In the genomic region with DNA sequence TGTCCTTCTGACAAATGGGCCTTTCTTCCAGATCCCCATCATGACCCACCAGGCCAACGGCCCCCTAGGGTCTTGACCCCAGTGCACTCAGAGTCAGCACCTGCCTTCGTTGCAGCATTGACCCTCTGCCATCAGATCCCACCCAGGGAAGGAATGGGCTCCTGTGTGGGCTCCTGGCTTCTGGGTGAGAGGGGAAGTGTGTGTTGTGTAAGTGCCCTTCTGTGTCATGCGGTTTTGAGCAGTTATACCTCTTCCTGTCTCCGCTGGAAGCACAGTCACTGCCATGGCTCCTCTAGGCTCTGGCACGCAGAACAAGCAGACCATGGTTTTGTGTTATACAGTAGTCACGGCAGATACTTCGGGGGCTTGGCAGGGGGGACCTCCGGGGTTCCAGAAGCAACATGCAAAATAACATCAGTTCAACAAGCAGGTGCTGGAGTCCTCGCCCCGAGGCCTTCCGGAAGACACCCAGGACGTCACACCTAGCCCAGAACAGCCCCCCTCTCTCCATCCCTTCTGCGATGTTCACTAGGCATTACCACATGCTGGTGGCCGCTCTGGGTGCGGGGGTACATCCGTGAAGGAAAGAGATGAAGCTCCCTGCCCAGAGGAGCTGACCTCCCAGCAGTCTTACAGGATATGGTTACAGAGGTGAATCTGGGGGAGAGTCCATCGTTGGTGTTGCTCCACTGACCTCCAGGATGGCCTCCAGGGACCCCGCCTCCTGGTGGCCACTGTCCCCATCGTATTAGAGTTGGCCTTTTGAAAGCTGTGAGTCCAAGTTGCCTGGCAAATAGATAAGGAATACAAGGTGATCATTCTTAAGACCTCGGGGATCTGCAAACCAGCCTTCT, we compare ENCODE assay signal across 8 cellular contexts. TPM values are rescaled to one million over a fixed set of nuclear protein-coding genes. Genes with fewer than 3 reads are reported as not detected.
A peak's percentile ranks its signal among the peaks of the same experiment; 100 is the strongest.
DNase-seq lines count a peak whose midpoint lies in the region; ATAC-seq, FAIRE-seq and TF ChIP-seq lines count a peak whose summit lies in the region.

No MANE protein-coding gene starts in this region.

- peak; percentile 43 for ATAC-seq in Right ventricle myocardium superior (ENCODE audit: poor library complexity)
- ATAC-seq in HG02884 (IDR thresholded peaks at IDR 0.05; ENCODE audit: unreplicated experiment): no peak

- DNase-seq in activated CD8-positive, alpha-beta memory T cell treated with anti-CD3 and anti-CD28 coated beads for 48 hours (ENCODE audit: low read depth in 2 of 3, low spot score in 2 of 3): peak; percentile 23 to 45 (median 36)
- DNase-seq in Right ventricle myocardium superior (peak; percentile 62), cortex of kidney (lab: John Stamatoyannopoulos, UW) (no peak), frontal cortex (ENCODE audit: low spot score in 2 of 2) (no peak)
- peak; percentile 17 to 18 for DNase-seq in stimulated activated CD8-positive, alpha-beta memory T cell treated with anti-CD3 and anti-CD28 coated beads, Interleukin-2, amount 100 ng/mL, for 1 hour (ENCODE audit: low read depth in 2 of 2)

- no peaks in the 10 kb centered on the region for H3K9me3 ChIP-seq in KOPT-K1 (ENCODE audit: insufficient read depth, low read length, poor library complexity, severe bottlenecking)

- no peak for FAIRE-seq in frontal cortex (lab: Jason Lieb, UNC)

- intact Hi-C loops in Right ventricle myocardium superior (cut with DNase I): no loop called here

- H3K27ac ChIP-seq in KOPT-K1 (ENCODE audit: low read depth, low read length, poor library complexity, severe bottlenecking): peak overlapping the region; percentile 92

- peaks cover 45% of the 10 kb centered on the region for H3K36me3 ChIP-seq in KOPT-K1 (ENCODE audit: insufficient read depth, low read length)

- TF ChIP-seq CTCF in GM12872 (IDR thresholded peaks at IDR 0.05; ENCODE audit: insufficient read depth, low read depth, low read length): peak; percentile 27; the same call in 1 of the 3 replicates

RNA-seq across cellular contexts. Expression of a gene that starts 17.4 kb away (rescaled TPM):
- total RNA-seq in Right ventricle myocardium superior (21.2 TPM), frontal cortex (4.5 TPM)

RNA-seq across cellular contexts. Expression of a gene that starts 36.0 kb away (rescaled TPM):
- total RNA-seq in Right ventricle myocardium superior: 4.3 TPM
- 8.2 TPM for total RNA-seq in frontal cortex

Comparison
In these comparisons a context has a peak if more than half of its experiments do, and no peak if none do; other contexts are left out.
1. DNase-seq: peak in activated CD8-positive, alpha-beta memory T cell treated with anti-CD3 and anti-CD28 coated beads for 48 hours (3 of 3), Right ventricle myocardium superior (single experiment) and stimulated activated CD8-positive, alpha-beta memory T cell treated with anti-CD3 and anti-CD28 coated beads, Interleukin-2, amount 100 ng/mL, for 1 hour (2 of 2); none in cortex of kidney (single experiment) and frontal cortex (0 of 2).